In the genomic region with DNA sequence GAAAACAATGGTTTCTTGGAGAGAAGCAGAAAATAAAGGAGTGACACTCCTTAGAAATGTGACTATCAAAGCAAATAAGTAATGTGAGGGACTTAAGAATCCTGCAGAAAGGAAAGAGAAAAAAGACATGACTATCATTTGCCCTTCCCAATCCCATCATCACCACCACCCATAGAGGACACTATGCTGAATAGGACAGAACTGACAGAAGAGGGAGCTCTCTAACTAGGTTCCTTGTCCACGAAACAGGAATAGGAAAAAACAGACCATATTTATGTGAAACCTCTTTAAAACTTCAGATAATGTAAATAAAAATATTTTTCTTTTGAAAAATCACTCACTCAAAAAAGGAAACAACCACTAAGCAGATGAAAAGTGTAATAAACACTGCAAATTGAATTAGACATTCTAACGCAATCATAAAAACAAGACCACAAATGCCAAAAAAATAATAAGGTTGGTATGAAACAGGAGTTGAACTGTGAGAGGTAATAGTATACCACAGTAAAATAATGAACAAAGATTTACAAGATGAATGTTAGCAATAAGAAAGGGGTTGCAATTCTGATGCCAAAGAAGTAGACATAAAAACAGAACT, we compare ENCODE assay signal across 8 cellular contexts. TPM values are rescaled to one million over a fixed set of nuclear protein-coding genes. Genes with fewer than 3 reads are reported as not detected.
A peak's percentile ranks its signal among the peaks of the same experiment; 100 is the strongest.
DNase-seq lines count a peak whose midpoint lies in the region; ATAC-seq, FAIRE-seq and TF ChIP-seq lines count a peak whose summit lies in the region.

No MANE protein-coding gene starts in this region.

- H2BK5ac ChIP-seq in IMR-90 (ENCODE audit: low read depth, low read length, poor library complexity, severe bottlenecking) = no peak overlapping the region

- no peak overlapping the region for H3K9ac ChIP-seq in IMR-90 (ENCODE audit: low read depth, low read length)

- dilution Hi-C loops in IMR-90 (cut with HindIII; ENCODE audit: low sequenced_read_pairs, unreplicated experiment) = no loop called here

- H3K23ac ChIP-seq in IMR-90 (ENCODE audit: low read depth, low read length) = no peak overlapping the region

- no peaks in the 10 kb centered on the region for H4K20me1 ChIP-seq in IMR-90 (ENCODE audit: insufficient read depth, low read length)

- H2AK5ac ChIP-seq in IMR-90 (ENCODE audit: low read depth, low read length) = no peak overlapping the region

- WGBS in IMR-90 (ENCODE audit: extremely low coverage in 2 of 2, insufficient read length in 1 of 2), 2 experiments = no CpG with 5 or more reads among the region's 2 CpGs

- no peak overlapping the region for H2AFZ ChIP-seq in IMR-90 (replicated peaks; ENCODE audit: low read length, poor library complexity)

- no peak overlapping the region for H3K27ac Mint-ChIP-seq in endothelial cell (ENCODE audit: unreplicated experiment)

- no peak overlapping the region for H2BK15ac ChIP-seq in IMR-90 (ENCODE audit: low read depth, low read length)

- no peaks in the 10 kb centered on the region for H3K9me1 ChIP-seq in IMR-90 (ENCODE audit: insufficient read depth, low read length)

- H3K14ac ChIP-seq in IMR-90 (replicated peaks; ENCODE audit: low read depth, low read length) = no peak overlapping the region

- H3K4me1 ChIP-seq in IMR-90 (ENCODE audit: control insufficient read depth, insufficient read depth, low read length) (no peaks in the 10 kb centered on the region), mucosa of descending colon (ENCODE audit: low read depth) (no peaks in the 10 kb centered on the region)

- TF ChIP-seq CTCF in D721Med (IDR thresholded peaks at IDR 0.05; ENCODE audit: insufficient read depth, missing control alignments) (peak; percentile 70), IMR-90 (conservative IDR thresholded peaks at IDR 0.05; ENCODE audit: low read depth, low read length) (peak; percentile 90), endothelial cell (IDR thresholded peaks at IDR 0.05; ENCODE audit: unreplicated experiment) (no peak), mucosa of descending colon (IDR thresholded peaks at IDR 0.05) (no peak)

- H3K56ac ChIP-seq in IMR-90 (ENCODE audit: extremely low read depth, insufficient read depth, low read length) = no peak overlapping the region

- POLR2A ChIA-PET in IMR-90 (lab: Charles Lee; ENCODE audit: unreplicated experiment) = no interaction called here

- H2BK120ac ChIP-seq in IMR-90 (ENCODE audit: low read depth, low read length) = no peak overlapping the region

- H3K27ac ChIP-seq in IMR-90 (ENCODE audit: insufficient read depth, low read length) = no peak overlapping the region

- no peaks in the 10 kb centered on the region for H3K9me3 Mint-ChIP-seq in endothelial cell (ENCODE audit: unreplicated experiment)

- peaks cover 4% of the 10 kb centered on the region for H3K27me3 ChIP-seq in IMR-90 (ENCODE audit: control insufficient read depth, insufficient read depth, low read length)

- ATAC-seq in IMR-90 (ENCODE audit: low read depth) (peak; percentile 94), mucosa of descending colon (peak; percentile 79), GM19023 (IDR thresholded peaks at IDR 0.05; ENCODE audit: unreplicated experiment) (no peak), GM18861 (IDR thresholded peaks at IDR 0.05; ENCODE audit: unreplicated experiment) (no peak), GM21717 (IDR thresholded peaks at IDR 0.05; ENCODE audit: unreplicated experiment) (no peak)

- no peak overlapping the region for H3K4me3 Mint-ChIP-seq in endothelial cell (ENCODE audit: unreplicated experiment)

- CTCF ChIA-PET in IMR-90 (lab: Yijun Ruan, JAX) = interaction anchor here (0.5 to 0.7 kb wide), 3 partner anchors 9 to 347 kb away, joined by 3 read pairs; no protein-coding TSS in a partner anchor

- intact Hi-C loops in IMR-90 (cut with micrococcal nuclease) (loop anchor here (1.0 to 5.0 kb wide), 5 partner anchors 94 to 419 kb away; a partner anchor contains a TSS), mucosa of descending colon (cut with DNase I, micrococcal nuclease) (loop anchor here (1.0 to 5.0 kb wide), 2 partner anchors 231 kb away; no protein-coding TSS in a partner anchor)

- peak; percentile 16 for DNase-seq in D721Med (ENCODE audit: insufficient read length, low spot score)
- DNase-seq in IMR-90 = peak; percentile 62
- DNase-seq in RCC 7860 (ENCODE audit: low spot score) = peak; percentile 55
- peak; percentile 18 for DNase-seq in endothelial cell (ENCODE audit: low spot score)
- peak in 1 of 3 donors; percentile 37 for DNase-seq in mucosa of descending colon

- no TSS peak for BruUV-seq in IMR-90 (replicated peaks; lab: Mats Ljungman, UMichigan)

- no peak overlapping the region for H3K4ac ChIP-seq in IMR-90 (ENCODE audit: low read depth, low read length)

- TF ChIP-seq RAD21 in IMR-90 (IDR thresholded peaks at IDR 0.05; ENCODE audit: low read length) = peak; percentile 87

- H3K9me3 ChIP-seq in IMR-90 (ENCODE audit: control insufficient read depth, insufficient read depth, low read length) (no peaks in the 10 kb centered on the region), mucosa of descending colon (no peaks in the 10 kb centered on the region)

- H3K36me3 ChIP-seq in IMR-90 (ENCODE audit: control insufficient read depth, insufficient read depth, low read length) = no peaks in the 10 kb centered on the region
- no peaks in the 10 kb centered on the region for H3K36me3 ChIP-seq in mucosa of descending colon (ENCODE audit: low read depth)

- TF ChIP-seq POLR2A in IMR-90 (IDR thresholded peaks at IDR 0.05; ENCODE audit: low read depth, low read length) = no peak

- H3K4me1 Mint-ChIP-seq in endothelial cell (ENCODE audit: unreplicated experiment) = no peaks in the 10 kb centered on the region

- H3K79me1 ChIP-seq in IMR-90 (ENCODE audit: low read depth in 1 of 2, low read length in 2 of 2) = no peaks in the 10 kb centered on the region

- peak; percentile 69 for FAIRE-seq in D721Med (lab: Jason Lieb, UNC)
- peak; percentile 77 for FAIRE-seq in RCC 7860 (lab: Jason Lieb, UNC)

- H4K8ac ChIP-seq in IMR-90 (ENCODE audit: low read depth in 2 of 2, low read length in 2 of 2) = no peak overlapping the region

- no peak overlapping the region for H2AK9ac ChIP-seq in IMR-90 (replicated peaks; ENCODE audit: low read depth, low read length, poor library complexity)

- no peak overlapping the region for H3K4me3 ChIP-seq in IMR-90 (ENCODE audit: insufficient read depth, low read depth, low read length)
- no peak overlapping the region for H3K4me3 ChIP-seq in mucosa of descending colon

- peaks cover 1% of the 10 kb centered on the region for H3K27me3 Mint-ChIP-seq in endothelial cell (ENCODE audit: unreplicated experiment)

- no peak overlapping the region for H4K5ac ChIP-seq in IMR-90 (ENCODE audit: low read depth, low read length)

- no peaks in the 10 kb centered on the region for H3K36me3 Mint-ChIP-seq in endothelial cell (ENCODE audit: low read depth, unreplicated experiment)

- no peak overlapping the region for H3K4me2 ChIP-seq in IMR-90 (ENCODE audit: low read depth, low read length)

- no peak overlapping the region for H2BK20ac ChIP-seq in IMR-90 (ENCODE audit: low read depth, low read length)

- no peak overlapping the region for H4K91ac ChIP-seq in IMR-90 (ENCODE audit: insufficient read depth, low read depth, low read length)

- in situ Hi-C loops in IMR-90 (cut with MboI; ENCODE audit: low sequenced_read_pairs) = no loop called here

- no peak overlapping the region for H3K18ac ChIP-seq in IMR-90 (ENCODE audit: low read depth, low read length)

TF ChIP-seq in IMR-90, 13 proteins besides CTCF, POLR2A, EP300 and RAD21:
- TF ChIP-seq SMC3 (IDR thresholded peaks at IDR 0.05; ENCODE audit: low read depth, low read length) (peak; percentile 86), FOS (IDR thresholded peaks at IDR 0.05; ENCODE audit: low read depth, low read length) (no peak), RCOR1 (IDR thresholded peaks at IDR 0.05; ENCODE audit: insufficient replicate concordance, low read length) (no peak), NFE2L2 (IDR thresholded peaks at IDR 0.05; ENCODE audit: low read depth, low read length) (no peak)
- TF ChIP-seq, protein P1, sequence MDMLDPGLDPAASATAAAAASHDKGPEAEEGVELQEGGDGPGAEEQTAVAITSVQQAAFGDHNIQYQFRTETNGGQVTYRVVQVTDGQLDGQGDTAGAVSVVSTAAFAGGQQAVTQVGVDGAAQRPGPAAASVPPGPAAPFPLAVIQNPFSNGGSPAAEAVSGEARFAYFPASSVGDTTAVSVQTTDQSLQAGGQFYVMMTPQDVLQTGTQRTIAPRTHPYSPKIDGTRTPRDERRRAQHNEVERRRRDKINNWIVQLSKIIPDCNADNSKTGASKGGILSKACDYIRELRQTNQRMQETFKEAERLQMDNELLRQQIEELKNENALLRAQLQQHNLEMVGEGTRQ (IDR thresholded peaks at IDR 0.05; ENCODE audit: low read depth, low read length) = no peak
TF ChIP-seq in IMR-90: peak in this region for 1.

RNA-seq across cellular contexts. Expression of a gene that starts 24.1 kb away (rescaled TPM):
- total RNA-seq in IMR-90 (2012; rRNA removed) (under 0.01 TPM in 2 replicates), endothelial cell (ENCODE audit: unreplicated experiment) (0.49 TPM), mucosa of descending colon (1 to 10 TPM; 2.3 to 3.7 (median 3.6) TPM)
- under 0.01 and 0.10 TPM in 2 replicates for polyA plus RNA-seq in IMR-90 (2012; rRNA removed)
- polyA plus RNA-seq in IMR-90 (2012; cell fraction: cytosol; rRNA removed) = not detected in 2 replicates
- polyA plus RNA-seq in IMR-90 (2012; cell fraction: nucleus; rRNA removed; ENCODE audit: low replicate concordance) = 0.05 and 0.31 TPM in 2 replicates

RNA-seq across cellular contexts. Expression of a gene that starts 58.1 kb away (rescaled TPM):
- total RNA-seq in IMR-90 (2012; rRNA removed) (not detected in 2 replicates), endothelial cell (ENCODE audit: unreplicated experiment) (not detected), mucosa of descending colon (1 to 10 TPM; 3.9 to 4.5 (median 4.4) TPM)
- polyA plus RNA-seq in IMR-90 (2012; rRNA removed) = not detected in 2 replicates
- polyA plus RNA-seq in IMR-90 (2012; cell fraction: cytosol; rRNA removed) = not detected in 2 replicates
- polyA plus RNA-seq in IMR-90 (2012; cell fraction: nucleus; rRNA removed; ENCODE audit: low replicate concordance) = not detected in 2 replicates

Comparison
In these comparisons a context has a peak if more than half of its experiments do, and no peak if none do; other contexts are left out.
1. CTCF ChIP-seq: peak in D721Med (single experiment) and IMR-90 (single experiment); none in endothelial cell (single experiment) and mucosa of descending colon (single experiment).
2. ATAC-seq: peak in IMR-90 (single experiment) and mucosa of descending colon (single experiment); none in GM19023 (single experiment), GM18861 (single experiment) and GM21717 (single experiment).